17 cellular contexts compared by ENCODE assay signal in genomic region chr6:106187424-106187982, GRCh38.
A peak's percentile ranks its signal among the peaks of the same experiment; 100 is the strongest.
DNase-seq lines count a peak whose midpoint lies in the region; ATAC-seq and TF ChIP-seq lines count a peak whose summit lies in the region.
"Had no signal": no experiment of that assay in that cellular context is flagged by ENCODE, and none has a peak within 500 bp of the region (broad histone marks: within the 10 kb centered on the region; RNA-seq: fewer than 3 reads in every experiment).

No MANE protein-coding gene starts in this region.

- peaks cover 27% of the 10 kb centered on the region for H3F3A ChIP-seq in GM23248 (ENCODE audit: insufficient read depth)

- peak overlapping the region; percentile 34 for H3K27ac ChIP-seq in CD4-positive, CD25-positive, alpha-beta regulatory T cell (ENCODE audit: insufficient read depth, low read length, poor library complexity, severe bottlenecking)
- H3K27ac ChIP-seq in GM23248 (peak overlapping the region; percentile 18; the same call in 1 of the 2 replicates), foreskin keratinocyte (no peak overlapping the region), esophagus squamous epithelium (no peak overlapping the region)
- H3K27ac ChIP-seq: heart left ventricle, pancreas had no signal

- WGBS in GM23248 (ENCODE audit: low coverage in 1 of 2, low lambda C conversion rate in 2 of 2, missing lambda C conversion rate in 2 of 2), 2 experiments: 85 to 87% methylated on average over 1 of the region's 1 CpG
- WGBS in esophagus squamous epithelium, 2 donors: 63 to 82% methylated on average over 1 of the region's 1 CpG

- peaks cover 40 to 66% (median 53%) of the 10 kb centered on the region in 4 donors for H3K4me1 Mint-ChIP-seq in CD4-positive, CD25-positive, alpha-beta regulatory T cell
- H3K4me1 Mint-ChIP-seq in effector memory CD8-positive, alpha-beta T cell (ENCODE audit: low read depth in 2 of 2): peaks cover 25 to 31% of the 10 kb centered on the region in 2 donors

- no peaks in the 10 kb centered on the region for H3K9me3 ChIP-seq in CD4-positive, CD25-positive, alpha-beta regulatory T cell (ENCODE audit: control insufficient read depth in 2 of 2, low read length in 2 of 2)
- H3K9me3 ChIP-seq in GM23248 (ENCODE audit: low read depth): no peaks in the 10 kb centered on the region
- H3K9me3 ChIP-seq in esophagus squamous epithelium: no peaks in the 10 kb centered on the region
- H3K9me3 ChIP-seq: heart left ventricle, pancreas had no signal

- H3K9me3 Mint-ChIP-seq in CD4-positive, CD25-positive, alpha-beta regulatory T cell: no peaks in the 10 kb centered on the region
- no peaks in the 10 kb centered on the region for H3K9me3 Mint-ChIP-seq in effector memory CD8-positive, alpha-beta T cell

- peak overlapping the region in 3 of 4 donors; percentile 17 to 62 (median 30) for H3K4me3 Mint-ChIP-seq in CD4-positive, CD25-positive, alpha-beta regulatory T cell
- peak overlapping the region in 1 of 2 donors; percentile 32 for H3K4me3 Mint-ChIP-seq in effector memory CD8-positive, alpha-beta T cell

- no peaks in the 10 kb centered on the region; the same call in 1 of the 2 replicates for H3K9me2 ChIP-seq in GM23248 (ENCODE audit: insufficient read depth)

- H3K27me3 ChIP-seq in CD4-positive, CD25-positive, alpha-beta regulatory T cell (ENCODE audit: control insufficient read depth, insufficient read depth, low read length): no peaks in the 10 kb centered on the region
- H3K27me3 ChIP-seq in GM23248 (replicated peaks; ENCODE audit: insufficient read depth): no peaks in the 10 kb centered on the region
- no peaks in the 10 kb centered on the region for H3K27me3 ChIP-seq in foreskin keratinocyte
- no peaks in the 10 kb centered on the region for H3K27me3 ChIP-seq in esophagus squamous epithelium
- H3K27me3 ChIP-seq: heart left ventricle, pancreas had no signal

- peak; percentile 36 to 41 for ATAC-seq in CD4-positive, CD25-positive, alpha-beta regulatory T cell (ENCODE audit: low read depth in 2 of 2)
- peak; percentile 27; the same call in 2 of the 3 replicates for ATAC-seq in SK-N-SH treated with all-trans-retinoic acid at 6 μM for 48 hours
- peak; percentile 72 for ATAC-seq in effector memory CD8-positive, alpha-beta T cell (replicated peaks)
- ATAC-seq in foreskin keratinocyte: no peak
- ATAC-seq: heart left ventricle, pancreas had no signal

- H3K4me1 ChIP-seq in CD4-positive, CD25-positive, alpha-beta regulatory T cell (ENCODE audit: control insufficient read depth, insufficient read depth, low read length, poor library complexity, severe bottlenecking): peaks cover 51% of the 10 kb centered on the region
- peaks cover 36% of the 10 kb centered on the region for H3K4me1 ChIP-seq in GM23248 (ENCODE audit: insufficient read depth)
- H3K4me1 ChIP-seq in foreskin keratinocyte: peaks cover 2% of the 10 kb centered on the region
- peaks cover 0 to 14% (median 2%) of the 10 kb centered on the region in 3 donors for H3K4me1 ChIP-seq in esophagus squamous epithelium
- H3K4me1 ChIP-seq: pancreas had no signal

- TF ChIP-seq CTCF in foreskin keratinocyte (conservative IDR thresholded peaks at IDR 0.05): no peak
- TF ChIP-seq CTCF in esophagus squamous epithelium (IDR thresholded peaks at IDR 0.05): no peak

- peaks cover 12% of the 10 kb centered on the region for H3K36me3 Mint-ChIP-seq in CD4-positive, CD25-positive, alpha-beta regulatory T cell
- H3K36me3 Mint-ChIP-seq in effector memory CD8-positive, alpha-beta T cell (ENCODE audit: insufficient read depth): peaks cover 4% of the 10 kb centered on the region

- no peaks in the 10 kb centered on the region for H3K36me3 ChIP-seq in CD4-positive, CD25-positive, alpha-beta regulatory T cell (ENCODE audit: control insufficient read depth, insufficient read depth, low read length)
- H3K36me3 ChIP-seq in GM23248 (ENCODE audit: low read depth): peaks cover 6% of the 10 kb centered on the region; the same call in 1 of the 2 replicates
- peaks cover 0 to 9% (median 0%) of the 10 kb centered on the region in 3 donors for H3K36me3 ChIP-seq in esophagus squamous epithelium

- no peak for TF ChIP-seq POLR2A in esophagus squamous epithelium (IDR thresholded peaks at IDR 0.05)

- H3K9ac ChIP-seq in GM23248: no peak overlapping the region

- H2AFZ ChIP-seq in GM23248: no peak overlapping the region

- H3K79me2 ChIP-seq in GM23248 (ENCODE audit: insufficient read depth): no peaks in the 10 kb centered on the region

- peak overlapping the region in 2 of 3 donors; percentile 48 to 63 for H3K27ac Mint-ChIP-seq in CD4-positive, CD25-positive, alpha-beta regulatory T cell
- H3K27ac Mint-ChIP-seq in effector memory CD8-positive, alpha-beta T cell: peak overlapping the region in 1 of 2 donors; percentile 82

- no peaks in the 10 kb centered on the region for H4K20me1 ChIP-seq in GM23248 (ENCODE audit: insufficient read depth)

- intact Hi-C loops in esophagus squamous epithelium (cut with DNase I): no loop called here

- DNase-seq in CD4-positive, CD25-positive, alpha-beta regulatory T cell: peak in 1 of 3 donors; percentile 49
- DNase-seq in GM23248 (no peak), foreskin keratinocyte (no peak), esophagus squamous epithelium (lab: John Stamatoyannopoulos, UW) (no peak), NCI-H345 (lab: John Stamatoyannopoulos, UW) (no peak)
- DNase-seq in effector memory CD8-positive, alpha-beta T cell: no peak
- no peak for DNase-seq in central memory CD4-positive, alpha-beta T cell
- DNase-seq: amygdala; erythroblast; heart left ventricle; kidney glomerular epithelial cell; NCI-H1092; NCI-H226; pancreas; small intestine; stimulated activated naive CD4-positive, alpha-beta T cell treated with Interleukin-2 at 50 U/mL for 16 hours had no signal

- peak overlapping the region; percentile 18 for H3K4me2 ChIP-seq in GM23248 (ENCODE audit: unreplicated experiment)

- peak overlapping the region; percentile 39 for H3K4me3 ChIP-seq in CD4-positive, CD25-positive, alpha-beta regulatory T cell (ENCODE audit: low read depth, low read length)
- H3K4me3 ChIP-seq in GM23248: no peak overlapping the region
- H3K4me3 ChIP-seq in esophagus squamous epithelium: no peak overlapping the region
- H3K4me3 ChIP-seq: heart left ventricle, pancreas had no signal

- in situ Hi-C loops in GM23248 (cut with MboI): no loop called here

- H3K27me3 Mint-ChIP-seq in CD4-positive, CD25-positive, alpha-beta regulatory T cell: no peaks in the 10 kb centered on the region
- no peaks in the 10 kb centered on the region for H3K27me3 Mint-ChIP-seq in effector memory CD8-positive, alpha-beta T cell

TF ChIP-seq in SK-N-SH treated with all-trans-retinoic acid at 6 μM for 48 hours, 23 proteins besides CTCF, POLR2A, EP300 and RAD21 (continues in another document):
- TF ChIP-seq TSHZ2 (CRISPR knock-in tag; IDR thresholded peaks at IDR 0.05) (no peak), CSRNP3 (CRISPR knock-in tag; IDR thresholded peaks at IDR 0.05) (no peak), ARNTL (CRISPR knock-in tag; IDR thresholded peaks at IDR 0.05; ENCODE audit: borderline replicate concordance, low read depth) (no peak), SNAI2 (CRISPR knock-in tag; IDR thresholded peaks at IDR 0.05) (no peak), ISL1 (CRISPR knock-in tag; IDR thresholded peaks at IDR 0.05) (no peak), CREB5 (CRISPR knock-in tag; IDR thresholded peaks at IDR 0.05; ENCODE audit: low read depth) (no peak), ZNF70 (CRISPR knock-in tag; IDR thresholded peaks at IDR 0.05) (no peak), GLIS3 (CRISPR knock-in tag; IDR thresholded peaks at IDR 0.05) (no peak)

Comparison
In these comparisons a context has a peak if more than half of its experiments do, and no peak if none do; other contexts are left out.
1. H3K27ac ChIP-seq: peak in CD4-positive, CD25-positive, alpha-beta regulatory T cell (single experiment) and GM23248 (single experiment); none in foreskin keratinocyte (single experiment) and esophagus squamous epithelium (0 of 4).